13 cellular contexts compared by ENCODE assay signal in the genomic region with DNA sequence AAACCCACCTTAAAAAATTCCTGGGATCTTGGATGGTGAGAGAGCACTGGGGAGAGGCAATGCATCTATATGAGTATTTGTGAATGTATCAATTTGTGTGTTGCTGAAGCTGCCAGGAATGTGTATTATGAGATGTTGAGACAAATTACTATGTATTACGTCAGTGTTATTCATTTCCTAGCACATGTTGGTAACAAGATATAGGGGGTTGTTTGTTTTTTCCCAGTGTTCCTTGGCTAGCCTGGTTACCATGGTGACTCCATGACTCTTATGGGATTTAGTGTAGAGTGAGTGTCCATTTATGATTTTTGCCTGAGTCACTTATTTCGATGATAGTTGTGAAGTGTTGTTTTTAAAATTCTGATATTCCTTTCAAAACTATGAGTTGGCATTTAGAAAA.
A peak's percentile ranks its signal among the peaks of the same experiment; 100 is the strongest.
DNase-seq lines count a peak whose midpoint lies in the region; ATAC-seq, FAIRE-seq and TF ChIP-seq lines count a peak whose summit lies in the region.
"Had no signal": no experiment of that assay in that cellular context is flagged by ENCODE, and none has a peak within 500 bp of the region (broad histone marks: within the 10 kb centered on the region; RNA-seq: fewer than 3 reads in every experiment).

No MANE protein-coding gene starts in this region.

- no peaks in the 10 kb centered on the region for H3K79me2 ChIP-seq in HepG2 (ENCODE audit: insufficient read depth, low read length)

- H2AFZ ChIP-seq in HepG2 (ENCODE audit: low read length) = no peak overlapping the region

- no peak overlapping the region for H3K27ac ChIP-seq in HepG2 (ENCODE audit: extremely low read length, insufficient read depth, low read length)
- H3K27ac ChIP-seq: Peyer's patch, tibial nerve had no signal

- POLR2A ChIA-PET in HepG2 (lab: Yijun Ruan, JAX) = no interaction called here

- H3K9me3 ChIP-seq in HepG2 (ENCODE audit: low read length) = no peaks in the 10 kb centered on the region
- H3K9me3 ChIP-seq: Peyer's patch had no signal

- in situ Hi-C loops in HepG2 (cut with HindIII; ENCODE audit: extremely low pct_ligation_motif_present, low pct_unique_long_range_greater_than_20kb) = loop anchor here (25.0 kb wide), 1 partner anchor 241 kb away; a partner anchor contains a TSS

- no peak for TF ChIP-seq POLR2A in HepG2 (IDR thresholded peaks at IDR 0.05; ENCODE audit: insufficient read depth in 1 of 2, low read depth in 2 of 2, low read length in 2 of 2)

- no peaks in the 10 kb centered on the region for H3K27me3 ChIP-seq in HepG2 (ENCODE audit: control insufficient read depth in 1 of 2, insufficient read depth in 2 of 2, low read length in 2 of 2)
- H3K27me3 ChIP-seq: Peyer's patch, tibial nerve had no signal

- no peak for TF ChIP-seq CTCF in HepG2 (CRISPR knock-in tag; IDR thresholded peaks at IDR 0.05)

- 100% methylated on average over 2 of the region's 2 CpGs for WGBS in HepG2 (ENCODE audit: low lambda C conversion rate)

- H3K36me3 ChIP-seq in HepG2 (replicated peaks in 1 of 2; ENCODE audit: control insufficient read depth in 1 of 2, insufficient read depth in 2 of 2, low read length in 2 of 2) = no peaks in the 10 kb centered on the region
- H3K36me3 ChIP-seq: Peyer's patch had no signal

- ATAC-seq in HepG2 (no peak), HG02759 (IDR thresholded peaks at IDR 0.05; ENCODE audit: unreplicated experiment) (no peak)
- ATAC-seq: activated T-cell treated with anti-CD3 and anti-CD28 coated beads, Interleukin-2, amount 50 U/mL, for 72 hours had no signal

- no peaks in the 10 kb centered on the region for H4K20me1 ChIP-seq in HepG2 (ENCODE audit: insufficient read depth, low read length)

- DNase-seq in GM03348 (ENCODE audit: low spot score) (peak; percentile 38), NCI-H774 (lab: John Stamatoyannopoulos, UW) (peak; percentile 0), dermis microvascular lymphatic vessel endothelial cell (ENCODE audit: low read depth in 2 of 2) (peak; percentile 41 to 94), pulmonary artery endothelial cell (ENCODE audit: low read depth, low spot score) (peak; percentile 90), HepG2 (ENCODE audit: low spot score) (no peak)
- no peak for DNase-seq in activated CD4-positive, alpha-beta T cell treated with anti-CD3 and anti-CD28 coated beads for 1 hour
- DNase-seq: activated T-cell treated with anti-CD3 and anti-CD28 coated beads, Interleukin-2, amount 50 U/mL, for 72 hours; caudate nucleus; NCI-H1105 treated with DMSO at 0.1 percent for 48 hours; Peyer's patch; retina had no signal

- no peaks in the 10 kb centered on the region for H3K4me1 ChIP-seq in HepG2 (ENCODE audit: insufficient read depth, low read length)
- H3K4me1 ChIP-seq: Peyer's patch, tibial nerve had no signal

- no peak overlapping the region for H3K9ac ChIP-seq in HepG2 (ENCODE audit: insufficient read depth, low read depth, low read length)

- no TSS peak for BruUV-seq in HepG2 (replicated peaks; lab: Mats Ljungman, UMichigan)

- no peak overlapping the region for H3K4me2 ChIP-seq in HepG2 (ENCODE audit: low read depth, low read length)

- no peak for FAIRE-seq in HepG2 (lab: Jason Lieb, UNC)

- CTCF ChIA-PET in HepG2 (lab: Yijun Ruan, JAX; ENCODE audit: low intra/inter-chr PET ratio, low total read pairs) = no interaction called here

- TF ChIP-seq RAD21 in HepG2 (CRISPR knock-in tag; IDR thresholded peaks at IDR 0.05) = no peak

- no peak for TF ChIP-seq EP300 in HepG2 (IDR thresholded peaks at IDR 0.05; ENCODE audit: low read depth in 2 of 2, low read length in 2 of 2)
- no peak for TF ChIP-seq EP300 in HepG2 (CRISPR knock-in tag; IDR thresholded peaks at IDR 0.05; ENCODE audit: borderline replicate concordance)

- intact Hi-C loops in HepG2 (cut with micrococcal nuclease; ENCODE audit: unreplicated experiment) = no loop called here

- no peak overlapping the region for H3K4me3 ChIP-seq in HepG2 (replicated peaks in 1 of 3; ENCODE audit: insufficient read depth in 1 of 3, low read depth in 2 of 3, low read length in 3 of 3)
- H3K4me3 ChIP-seq: Peyer's patch, tibial nerve had no signal

TF ChIP-seq in HepG2, 621 proteins besides CTCF, POLR2A, EP300 and RAD21:
- TF ChIP-seq ZSCAN29 (CRISPR knock-in tag; conservative IDR thresholded peaks at IDR 0.05) (no peak), FIP1L1 (IDR thresholded peaks at IDR 0.05; ENCODE audit: borderline replicate concordance, insufficient read depth, low read depth, low read length) (no peak), GPN1 (CRISPR knock-in tag; IDR thresholded peaks at IDR 0.05; ENCODE audit: borderline replicate concordance) (no peak), SP4 (CRISPR knock-in tag; IDR thresholded peaks at IDR 0.05) (no peak), KLF16 (CRISPR knock-in tag; IDR thresholded peaks at IDR 0.05) (no peak), PRPF4 (IDR thresholded peaks at IDR 0.05; ENCODE audit: low read depth, low read length, poor library complexity, severe bottlenecking) (no peak)
- TF ChIP-seq, protein P1, sequence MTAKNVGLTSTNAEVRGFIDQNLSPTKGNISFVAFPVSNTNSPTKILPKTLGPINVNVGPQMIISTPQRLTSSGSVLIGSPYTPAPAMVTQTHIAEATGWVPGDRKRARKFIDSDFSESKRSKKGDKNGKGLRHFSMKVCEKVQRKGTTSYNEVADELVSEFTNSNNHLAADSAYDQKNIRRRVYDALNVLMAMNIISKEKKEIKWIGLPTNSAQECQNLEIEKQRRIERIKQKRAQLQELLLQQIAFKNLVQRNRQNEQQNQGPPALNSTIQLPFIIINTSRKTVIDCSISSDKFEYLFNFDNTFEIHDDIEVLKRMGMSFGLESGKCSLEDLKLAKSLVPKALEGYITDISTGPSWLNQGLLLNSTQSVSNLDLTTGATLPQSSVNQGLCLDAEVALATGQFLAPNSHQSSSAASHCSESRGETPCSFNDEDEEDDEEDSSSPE (CRISPR knock-in tag; IDR thresholded peaks at IDR 0.05) = no peak

Comparison
In these comparisons a context has a peak if more than half of its experiments do, and no peak if none do; other contexts are left out.
1. DNase-seq: peak in GM03348 (single experiment), NCI-H774 (single experiment), dermis microvascular lymphatic vessel endothelial cell (2 of 2) and pulmonary artery endothelial cell (single experiment); none in HepG2 (single experiment) and activated CD4-positive, alpha-beta T cell treated with anti-CD3 and anti-CD28 coated beads for 1 hour (single experiment).